8 cellular contexts compared by ENCODE assay signal in the genomic region with DNA sequence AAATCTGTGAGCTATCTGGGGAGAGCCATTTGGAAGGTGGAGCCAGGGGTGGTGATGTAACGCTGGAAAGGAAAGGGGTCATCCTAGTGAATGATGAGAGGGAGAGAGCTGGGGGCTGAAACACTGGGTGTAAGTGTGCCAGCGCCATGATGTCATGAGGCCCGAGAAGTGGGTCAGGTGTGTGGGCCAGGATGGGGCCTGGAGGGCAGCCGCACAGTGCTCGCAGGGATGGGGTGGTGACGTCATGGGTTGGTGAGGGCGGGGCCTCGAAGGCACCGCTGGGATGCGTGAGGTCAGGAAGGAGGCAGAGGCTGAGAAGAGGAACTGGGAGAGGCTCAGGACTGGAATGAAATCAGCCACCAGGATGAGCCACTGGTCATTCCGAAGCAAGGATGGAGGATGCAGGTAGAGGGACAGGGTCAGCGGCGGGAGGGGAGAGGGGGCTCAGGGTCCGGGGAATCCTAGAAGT. TPM values are rescaled to one million over a fixed set of nuclear protein-coding genes. Genes with fewer than 3 reads are reported as not detected.
DNase-seq lines count a peak whose midpoint lies in the region; ATAC-seq lines count a peak whose summit lies in the region.

No MANE protein-coding gene starts in this region.

- H3K27ac Mint-ChIP-seq in activated naive CD8-positive, alpha-beta T cell: no peak overlapping the region
- H3K27ac Mint-ChIP-seq in immature natural killer cell: peak overlapping the region in 1 of 6 donors; percentile 41

- no peak for ATAC-seq in HG03439 (IDR thresholded peaks at IDR 0.05; ENCODE audit: unreplicated experiment)

- no peaks in the 10 kb centered on the region for H3K27me3 Mint-ChIP-seq in activated naive CD8-positive, alpha-beta T cell
- H3K27me3 Mint-ChIP-seq in immature natural killer cell (ENCODE audit: low read depth in 3 of 3): peaks cover 2 to 7% (median 6%) of the 10 kb centered on the region in 3 donors

- H3K36me3 Mint-ChIP-seq in activated naive CD8-positive, alpha-beta T cell: peaks cover 6% of the 10 kb centered on the region
- peaks cover 6 to 7% (median 6%) of the 10 kb centered on the region in 3 donors for H3K36me3 Mint-ChIP-seq in immature natural killer cell

- H3K9me3 Mint-ChIP-seq in activated naive CD8-positive, alpha-beta T cell (ENCODE audit: low read depth): no peaks in the 10 kb centered on the region
- no peaks in the 10 kb centered on the region for H3K9me3 Mint-ChIP-seq in immature natural killer cell

- peak overlapping the region; percentile 54 for H3K4me3 Mint-ChIP-seq in activated naive CD8-positive, alpha-beta T cell
- peak overlapping the region in 4 of 5 donors; percentile 12 to 64 (median 38) for H3K4me3 Mint-ChIP-seq in immature natural killer cell

- peaks cover 26% of the 10 kb centered on the region for H3K4me1 Mint-ChIP-seq in activated naive CD8-positive, alpha-beta T cell (ENCODE audit: low read depth)
- H3K4me1 Mint-ChIP-seq in immature natural killer cell: peaks cover 18 to 23% of the 10 kb centered on the region in 2 donors

- DNase-seq in AG08396 (ENCODE audit: low spot score) (peak; percentile 57), GM03348 (ENCODE audit: low spot score) (peak; percentile 29), immature natural killer cell (no peak), NCI-H446 treated with DMSO at 0.1 percent for 48 hours (lab: John Stamatoyannopoulos, UW) (no peak), UCSD-AML1 (lab: John Stamatoyannopoulos, UW; ENCODE audit: unreplicated experiment) (no peak)
- no peak for DNase-seq in stimulated activated CD4-positive, alpha-beta T cell treated with anti-CD3 and anti-CD28 coated beads, Interleukin-4, amount 100 ng/mL, for 24 hours

RNA-seq across cellular contexts. Expression of a gene that starts 4.4 kb away (rescaled TPM):
- polyA plus RNA-seq in immature natural killer cell: 1 to 10 TPM; 5.7 to 9.8 (median 6.1) TPM

RNA-seq across cellular contexts. Expression of a gene that starts 23.2 kb away (rescaled TPM):
- polyA plus RNA-seq in immature natural killer cell: not detected

RNA-seq across cellular contexts. Expression of a gene that starts 26.0 kb away (rescaled TPM):
- polyA plus RNA-seq in immature natural killer cell: not detected

RNA-seq across cellular contexts. Expression of a gene that starts 41.1 kb away (rescaled TPM):
- polyA plus RNA-seq in immature natural killer cell: not detected

Comparison
In these comparisons a context has a peak if more than half of its experiments do, and no peak if none do; other contexts are left out.
1. DNase-seq: peak in AG08396 (single experiment) and GM03348 (single experiment); none in immature natural killer cell (0 of 3), NCI-H446 treated with DMSO at 0.1 percent for 48 hours (single experiment), UCSD-AML1 (single experiment) and stimulated activated CD4-positive, alpha-beta T cell treated with anti-CD3 and anti-CD28 coated beads, Interleukin-4, amount 100 ng/mL, for 24 hours (single experiment).